9 cellular contexts compared by ENCODE assay signal in genomic region chr1:19081218-19081893, GRCh38.
DNase-seq lines count a peak whose midpoint lies in the region; ATAC-seq, FAIRE-seq and TF ChIP-seq lines count a peak whose summit lies in the region.
"Had no signal": no experiment of that assay in that cellular context is flagged by ENCODE, and none has a peak within 500 bp of the region (broad histone marks: within the 10 kb centered on the region; RNA-seq: fewer than 3 reads in every experiment).

No MANE protein-coding gene starts in this region.

- peaks cover 38% of the 10 kb centered on the region for H3K4me1 ChIP-seq in body of pancreas
- peaks cover 11 to 47% of the 10 kb centered on the region in 2 donors for H3K4me1 ChIP-seq in left lung
- H3K4me1 ChIP-seq in urinary bladder (ENCODE audit: insufficient read depth) = no peaks in the 10 kb centered on the region

- DNase-seq in activated CD4-positive, alpha-beta memory T cell treated with anti-CD3 and anti-CD28 coated beads, Interleukin-2, amount 10 ng/mL, durations not matched to agents 7 days and 5 days = no peak
- DNase-seq in activated CD4-positive, alpha-beta memory T cell treated with anti-CD3 and anti-CD28 coated beads for 36 hours = no peak
- peak in 1 of 4 donors; percentile 49 for DNase-seq in body of pancreas
- peak in 1 of 2 donors; percentile 69 for DNase-seq in left lung
- DNase-seq in GM12891 (ENCODE audit: insufficient read length, low spot score) = no peak
- no peak for DNase-seq in HK-2 (ENCODE audit: unreplicated experiment)
- DNase-seq in NCI-H1436 treated with DMSO at 0.1 percent for 48 hours (lab: John Stamatoyannopoulos, UW) = no peak

- no peak for TF ChIP-seq POLR2A in body of pancreas (IDR thresholded peaks at IDR 0.05)
- no peak for TF ChIP-seq POLR2A in GM12891 (IDR thresholded peaks at IDR 0.05; ENCODE audit: low read depth, low read length)

- TF ChIP-seq CTCF in body of pancreas (IDR thresholded peaks at IDR 0.05) = no peak
- TF ChIP-seq CTCF in left lung (IDR thresholded peaks at IDR 0.05) = no peak

- intact Hi-C loops in activated CD4-positive, alpha-beta memory T cell treated with anti-CD3 and anti-CD28 coated beads for 36 hours (cut with micrococcal nuclease) = no loop called here
- intact Hi-C loops in body of pancreas (cut with DNase I) (no loop called here), left lung (cut with DNase I) (no loop called here)

- WGBS in body of pancreas, 2 donors = 67 to 84% methylated on average over 21 of the region's 21 CpGs
- 61% methylated on average over 21 of the region's 21 CpGs for WGBS in urinary bladder

- H3K36me3 Mint-ChIP-seq in activated CD4-positive, alpha-beta memory T cell treated with anti-CD3 and anti-CD28 coated beads, Interleukin-2, amount 10 ng/mL, durations not matched to agents 7 days and 5 days (ENCODE audit: low read depth) = peaks cover 78% of the 10 kb centered on the region
- peaks cover 60% of the 10 kb centered on the region for H3K36me3 Mint-ChIP-seq in activated CD4-positive, alpha-beta memory T cell treated with anti-CD3 and anti-CD28 coated beads for 36 hours

- POLR2A ChIA-PET in activated CD4-positive, alpha-beta memory T cell treated with anti-CD3 and anti-CD28 coated beads, Interleukin-2, amount 10 ng/mL, durations not matched to agents 7 days and 5 days (lab: Charles Lee) = no interaction called here
- POLR2A ChIA-PET in activated CD4-positive, alpha-beta memory T cell treated with anti-CD3 and anti-CD28 coated beads for 36 hours (lab: Charles Lee) = no interaction called here

- H3K27ac Mint-ChIP-seq in activated CD4-positive, alpha-beta memory T cell treated with anti-CD3 and anti-CD28 coated beads, Interleukin-2, amount 10 ng/mL, durations not matched to agents 7 days and 5 days = peak overlapping the region; percentile 40
- H3K27ac Mint-ChIP-seq in activated CD4-positive, alpha-beta memory T cell treated with anti-CD3 and anti-CD28 coated beads for 36 hours = no peak overlapping the region

- H3K27ac ChIP-seq in body of pancreas (peak overlapping the region in 3 of 4 donors; percentile 71 to 84 (median 76)), left lung (peak overlapping the region; percentile 74 to 92), urinary bladder (ENCODE audit: low read depth) (peak overlapping the region; percentile 65)

- no peaks in the 10 kb centered on the region for H3K9me3 Mint-ChIP-seq in activated CD4-positive, alpha-beta memory T cell treated with anti-CD3 and anti-CD28 coated beads, Interleukin-2, amount 10 ng/mL, durations not matched to agents 7 days and 5 days
- no peaks in the 10 kb centered on the region for H3K9me3 Mint-ChIP-seq in activated CD4-positive, alpha-beta memory T cell treated with anti-CD3 and anti-CD28 coated beads for 36 hours

- H3K9me3 ChIP-seq in body of pancreas (no peaks in the 10 kb centered on the region), left lung (no peaks in the 10 kb centered on the region)

- no peaks in the 10 kb centered on the region for H3K27me3 Mint-ChIP-seq in activated CD4-positive, alpha-beta memory T cell treated with anti-CD3 and anti-CD28 coated beads, Interleukin-2, amount 10 ng/mL, durations not matched to agents 7 days and 5 days
- no peaks in the 10 kb centered on the region for H3K27me3 Mint-ChIP-seq in activated CD4-positive, alpha-beta memory T cell treated with anti-CD3 and anti-CD28 coated beads for 36 hours

- peaks cover 10 to 19% of the 10 kb centered on the region in 2 donors for H3K36me3 ChIP-seq in body of pancreas (replicated peaks in 1 of 2; ENCODE audit: insufficient read depth in 1 of 2, low read depth in 2 of 2)
- peaks cover 3 to 98% of the 10 kb centered on the region in 2 donors for H3K36me3 ChIP-seq in left lung
- peaks cover 1% of the 10 kb centered on the region for H3K36me3 ChIP-seq in urinary bladder (ENCODE audit: insufficient read depth)

- CTCF ChIA-PET in activated CD4-positive, alpha-beta memory T cell treated with anti-CD3 and anti-CD28 coated beads, Interleukin-2, amount 10 ng/mL, durations not matched to agents 7 days and 5 days (lab: Charles Lee) = no interaction called here
- CTCF ChIA-PET in activated CD4-positive, alpha-beta memory T cell treated with anti-CD3 and anti-CD28 coated beads for 36 hours (lab: Charles Lee) = interaction anchor here (0.6 kb wide), 1 partner anchor 16 kb away, joined by 3 read pairs; no protein-coding TSS in a partner anchor

- H3K4me3 ChIP-seq in body of pancreas (no peak overlapping the region), left lung (peak overlapping the region in 1 of 2 donors; percentile 41), urinary bladder (ENCODE audit: low read depth, low read length) (no peak overlapping the region)

- H3K4me3 Mint-ChIP-seq in activated CD4-positive, alpha-beta memory T cell treated with anti-CD3 and anti-CD28 coated beads, Interleukin-2, amount 10 ng/mL, durations not matched to agents 7 days and 5 days = no peak overlapping the region
- H3K4me3 Mint-ChIP-seq in activated CD4-positive, alpha-beta memory T cell treated with anti-CD3 and anti-CD28 coated beads for 36 hours = no peak overlapping the region

- no peak for FAIRE-seq in GM12891 (lab: Jason Lieb, UNC)
- FAIRE-seq: A204.1 had no signal

- ATAC-seq in body of pancreas = no peak
- peak; percentile 39 for ATAC-seq in left lung

- H3K27me3 ChIP-seq in body of pancreas (no peaks in the 10 kb centered on the region), left lung (no peaks in the 10 kb centered on the region)

- peaks cover 11% of the 10 kb centered on the region for H3K4me1 Mint-ChIP-seq in activated CD4-positive, alpha-beta memory T cell treated with anti-CD3 and anti-CD28 coated beads, Interleukin-2, amount 10 ng/mL, durations not matched to agents 7 days and 5 days
- no peaks in the 10 kb centered on the region for H3K4me1 Mint-ChIP-seq in activated CD4-positive, alpha-beta memory T cell treated with anti-CD3 and anti-CD28 coated beads for 36 hours (ENCODE audit: low read depth)

TF ChIP-seq in GM12891, 5 proteins besides CTCF, POLR2A, EP300 and RAD21:
- TF ChIP-seq POU2F2 (IDR thresholded peaks at IDR 0.05; ENCODE audit: low read depth, low read length) = no peak
- no peak for TF ChIP-seq TAF1 (IDR thresholded peaks at IDR 0.05; ENCODE audit: low read depth, low read length)
- no peak for TF ChIP-seq POLR2AphosphoS5 (IDR thresholded peaks at IDR 0.05; ENCODE audit: low read depth, low read length)
- no peak for TF ChIP-seq SPI1 (IDR thresholded peaks at IDR 0.05; ENCODE audit: low read depth, low read length)
- no peak for TF ChIP-seq PAX5 (IDR thresholded peaks at IDR 0.05; ENCODE audit: insufficient read depth, low read length, severe bottlenecking)
